Comparison of ENCODE assay signal across 12 cellular contexts in the genomic region with DNA sequence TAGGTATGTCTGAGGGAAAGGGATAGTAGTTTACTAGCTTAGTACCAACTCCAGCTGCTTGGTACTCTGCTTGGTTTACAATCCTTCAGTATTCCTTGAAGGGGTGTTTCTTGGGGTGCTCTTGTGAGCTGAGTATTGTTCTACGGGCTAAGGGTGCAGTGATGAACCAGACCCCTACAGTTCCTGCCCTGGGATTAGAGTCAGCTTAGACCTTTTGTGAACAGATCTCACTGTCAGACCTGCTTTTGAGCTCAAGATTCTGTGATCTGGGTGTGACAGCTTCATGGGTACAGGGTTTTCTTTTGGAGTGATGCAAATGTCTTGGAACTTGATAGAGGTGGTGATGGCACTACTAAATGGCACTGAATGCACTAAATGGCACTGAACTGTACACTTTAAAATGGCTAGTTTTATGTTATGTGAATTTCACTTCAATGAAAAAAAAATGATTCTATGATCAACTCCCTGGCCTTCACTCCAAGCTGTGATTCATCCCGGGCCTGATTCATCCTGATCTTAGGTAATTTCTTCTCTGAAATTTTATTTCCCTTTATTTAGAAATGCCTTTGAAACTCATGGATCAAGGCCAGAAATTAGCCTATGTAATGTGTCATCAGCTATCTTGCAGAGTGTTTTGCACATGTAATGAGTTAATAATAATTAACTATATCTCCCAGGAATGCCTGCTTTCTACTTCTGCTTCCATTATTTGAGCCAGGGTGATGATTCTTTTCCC.
A peak's percentile ranks its signal among the peaks of the same experiment; 100 is the strongest.
DNase-seq lines count a peak whose midpoint lies in the region; TF ChIP-seq lines count a peak whose summit lies in the region.
"Had no signal": no experiment of that assay in that cellular context is flagged by ENCODE, and none has a peak within 500 bp of the region (broad histone marks: within the 10 kb centered on the region; RNA-seq: fewer than 3 reads in every experiment).

No MANE protein-coding gene starts in this region.

- peaks cover 0 to 1% (median 0%) of the 10 kb centered on the region in 3 donors for H3K27me3 Mint-ChIP-seq in immature natural killer cell (ENCODE audit: low read depth in 3 of 3)

- no peak overlapping the region for H3K4me3 Mint-ChIP-seq in immature natural killer cell
- H3K4me3 Mint-ChIP-seq: T-cell had no signal

- H3K4me1 Mint-ChIP-seq in immature natural killer cell: peaks cover 29 to 67% of the 10 kb centered on the region in 2 donors
- H3K4me1 Mint-ChIP-seq: T-cell had no signal

- peaks cover 0 to 2% (median 0%) of the 10 kb centered on the region in 6 donors for H3K9me3 Mint-ChIP-seq in immature natural killer cell

- peaks cover 9 to 29% (median 27%) of the 10 kb centered on the region in 3 donors for H3K36me3 Mint-ChIP-seq in immature natural killer cell
- H3K36me3 Mint-ChIP-seq: T-cell had no signal

- TF ChIP-seq CTCF in epithelial cell of proximal tubule (conservative IDR thresholded peaks at IDR 0.05; ENCODE audit: low read depth, low read length): no peak

- no peak overlapping the region for H3K4me3 ChIP-seq in epithelial cell of proximal tubule (ENCODE audit: low read depth, low read length)
- H3K4me3 ChIP-seq: Peyer's patch had no signal

- H3K27ac Mint-ChIP-seq in immature natural killer cell: peak overlapping the region in 1 of 6 donors; percentile 26
- H3K27ac Mint-ChIP-seq: T-cell had no signal

- DNase-seq in ELR (ENCODE audit: low read depth) (peak; percentile 29), RPMI7951 (ENCODE audit: low read depth) (peak; percentile 78), epithelial cell of proximal tubule (ENCODE audit: low read depth) (peak; percentile 60), non-pigmented ciliary epithelial cell (ENCODE audit: low read depth) (peak; percentile 5), immature natural killer cell (no peak), Kasumi-1 (lab: John Stamatoyannopoulos, UW) (no peak), NCI-H2107 (lab: John Stamatoyannopoulos, UW) (no peak)
- no peak for DNase-seq in activated effector memory CD4-positive, alpha-beta T cell treated with Interleukin-2 at 50 U/mL for 16 hours
- DNase-seq: activated CD8-positive, alpha-beta memory T cell treated with anti-CD3 and anti-CD28 coated beads for 24 hours; hippocampal formation; Peyer's patch; T-cell had no signal

Comparison
In these comparisons a context has a peak if more than half of its experiments do, and no peak if none do; other contexts are left out.
1. DNase-seq: peak in ELR (single experiment), RPMI7951 (single experiment), epithelial cell of proximal tubule (single experiment) and non-pigmented ciliary epithelial cell (single experiment); none in immature natural killer cell (0 of 3), Kasumi-1 (0 of 2), activated effector memory CD4-positive, alpha-beta T cell treated with Interleukin-2 at 50 U/mL for 16 hours (single experiment) and NCI-H2107 (single experiment).